17 cellular contexts compared by ENCODE assay signal in genomic region chr11:129247129-129247528, GRCh38. TPM values are rescaled to one million over a fixed set of nuclear protein-coding genes. Genes with fewer than 3 reads are reported as not detected.
DNase-seq lines count a peak whose midpoint lies in the region; ATAC-seq and TF ChIP-seq lines count a peak whose summit lies in the region.
"Had no signal": no experiment of that assay in that cellular context is flagged by ENCODE, and none has a peak within 500 bp of the region (broad histone marks: within the 10 kb centered on the region; RNA-seq: fewer than 3 reads in every experiment).

No MANE protein-coding gene starts in this region.

- no peak for TF ChIP-seq RAD21 in SK-N-SH (IDR thresholded peaks at IDR 0.05; ENCODE audit: low read length)

- H3K9me2 ChIP-seq in SK-N-SH = no peaks in the 10 kb centered on the region

- peaks cover 1% of the 10 kb centered on the region; the same call in 1 of the 2 replicates for H3K27me3 Mint-ChIP-seq in HFFc6 (ENCODE audit: insufficient read depth)
- H3K27me3 Mint-ChIP-seq in activated naive CD4-positive, alpha-beta T cell treated with anti-CD3 and anti-CD28 coated beads, Interleukin-2, amount 10 ng/mL, durations not matched to agents 7 days and 5 days = no peaks in the 10 kb centered on the region

- POLR2A ChIA-PET in SK-N-SH (lab: Yijun Ruan, JAX) = no interaction called here

- H3K4me3 ChIP-seq in AG10803 (ENCODE audit: low read length) (no peak overlapping the region), SK-N-SH (ENCODE audit: low read depth in 2 of 2, low read length in 1 of 2) (no peak overlapping the region)
- H3K4me3 ChIP-seq: BLaER1 treated with 17β-estradiol and CSF1 and Interleukin-3, amounts not matched to agents 10 nM and 100 nM; uterus had no signal

- peaks cover 73% of the 10 kb centered on the region for H3K79me2 ChIP-seq in SK-N-SH (ENCODE audit: insufficient read depth)

- H3K9me3 Mint-ChIP-seq in HFFc6 = no peaks in the 10 kb centered on the region
- H3K9me3 Mint-ChIP-seq in activated naive CD4-positive, alpha-beta T cell treated with anti-CD3 and anti-CD28 coated beads, Interleukin-2, amount 10 ng/mL, durations not matched to agents 7 days and 5 days = no peaks in the 10 kb centered on the region
- H3K9me3 Mint-ChIP-seq: activated T-helper 1 cell treated with anti-CD3 and anti-CD28 coated beads, Interleukin-12 subunit alpha, Interleukin-12 subunit beta, Interleukin-2, Interleukin-4 antibody, amounts not matched to agents 30 ng/mL and 10 ng/mL and 1 ng/mL, durations not matched to agents 14 hours and 24 hours and 36 hours; stimulated activated effector memory CD8-positive, alpha-beta T cell treated with anti-CD3 and anti-CD28 coated beads, Interleukin-12 subunit alpha, Interleukin-12 subunit beta, amount 100 ng/mL, for 72 hours had no signal

- no peaks in the 10 kb centered on the region for H3K27me3 ChIP-seq in SK-N-SH (ENCODE audit: insufficient read depth)
- H3K27me3 ChIP-seq in foreskin keratinocyte = no peaks in the 10 kb centered on the region
- H3K27me3 ChIP-seq: BLaER1 treated with 17β-estradiol and CSF1 and Interleukin-3, amounts not matched to agents 10 nM and 100 nM; uterus had no signal

- H3F3A ChIP-seq in SK-N-SH (replicated peaks; ENCODE audit: insufficient read depth) = peaks cover 45% of the 10 kb centered on the region

- peak; percentile 37 for ATAC-seq in foreskin keratinocyte
- ATAC-seq: activated CD4-positive, CD25-positive, alpha-beta regulatory T cell treated with anti-CD3 and anti-CD28 coated beads, Interleukin-2, amount 50 U/mL, for 24 hours; stimulated activated effector memory CD8-positive, alpha-beta T cell treated with anti-CD3 and anti-CD28 coated beads, Interleukin-12 subunit alpha, Interleukin-12 subunit beta, amount 100 ng/mL, for 72 hours had no signal

- no peaks in the 10 kb centered on the region for H4K20me1 ChIP-seq in SK-N-SH (ENCODE audit: insufficient read depth)
- H4K20me1 ChIP-seq: BLaER1 treated with 17β-estradiol and CSF1 and Interleukin-3, amounts not matched to agents 10 nM and 100 nM had no signal

- CTCF ChIA-PET in SK-N-SH (lab: Yijun Ruan, JAX) = no interaction called here
- CTCF ChIA-PET in activated naive CD4-positive, alpha-beta T cell treated with anti-CD3 and anti-CD28 coated beads, Interleukin-2, amount 10 ng/mL, durations not matched to agents 7 days and 5 days (lab: Charles Lee) = no interaction called here

- peak overlapping the region; percentile 48; the same call in 1 of the 2 replicates for H3K9ac ChIP-seq in SK-N-SH
- H3K9ac ChIP-seq: BLaER1 treated with 17β-estradiol and CSF1 and Interleukin-3, amounts not matched to agents 10 nM and 100 nM had no signal

- no peak for TF ChIP-seq CTCF in AG10803 (conservative IDR thresholded peaks at IDR 0.05; ENCODE audit: low read length)
- TF ChIP-seq CTCF in HFFc6 (IDR thresholded peaks at IDR 0.05) = no peak
- no peak for TF ChIP-seq CTCF in SK-N-SH (IDR thresholded peaks at IDR 0.05)
- TF ChIP-seq CTCF in foreskin keratinocyte (conservative IDR thresholded peaks at IDR 0.05) = no peak

- H3K36me3 Mint-ChIP-seq in HFFc6 (ENCODE audit: low read depth) = no peaks in the 10 kb centered on the region; the same call in 1 of the 2 replicates
- H3K36me3 Mint-ChIP-seq in activated naive CD4-positive, alpha-beta T cell treated with anti-CD3 and anti-CD28 coated beads, Interleukin-2, amount 10 ng/mL, durations not matched to agents 7 days and 5 days = no peaks in the 10 kb centered on the region
- H3K36me3 Mint-ChIP-seq: stimulated activated effector memory CD8-positive, alpha-beta T cell treated with anti-CD3 and anti-CD28 coated beads, Interleukin-12 subunit alpha, Interleukin-12 subunit beta, amount 100 ng/mL, for 72 hours had no signal

- H3K36me3 ChIP-seq in SK-N-SH (replicated peaks in 1 of 2; ENCODE audit: control insufficient read depth in 1 of 2, insufficient read depth in 2 of 2, low read length in 1 of 2) = no peaks in the 10 kb centered on the region
- H3K36me3 ChIP-seq: BLaER1 treated with 17β-estradiol and CSF1 and Interleukin-3, amounts not matched to agents 10 nM and 100 nM; uterus had no signal

- H3K4me1 ChIP-seq in SK-N-SH (ENCODE audit: control insufficient read depth in 1 of 2, insufficient read depth in 2 of 2, low read depth in 1 of 2, low read length in 1 of 2) (peaks cover 4 to 53% of the 10 kb centered on the region in 2 experiments; a peak in 2 of 4 replicates), foreskin keratinocyte (peaks cover 38% of the 10 kb centered on the region)
- H3K4me1 ChIP-seq: uterus had no signal

- H3K27ac Mint-ChIP-seq in HFFc6 = peak overlapping the region; percentile 95
- no peak overlapping the region for H3K27ac Mint-ChIP-seq in activated naive CD4-positive, alpha-beta T cell treated with anti-CD3 and anti-CD28 coated beads, Interleukin-2, amount 10 ng/mL, durations not matched to agents 7 days and 5 days
- H3K27ac Mint-ChIP-seq: activated T-helper 1 cell treated with anti-CD3 and anti-CD28 coated beads, Interleukin-12 subunit alpha, Interleukin-12 subunit beta, Interleukin-2, Interleukin-4 antibody, amounts not matched to agents 30 ng/mL and 10 ng/mL and 1 ng/mL, durations not matched to agents 14 hours and 24 hours and 36 hours; stimulated activated effector memory CD8-positive, alpha-beta T cell treated with anti-CD3 and anti-CD28 coated beads, Interleukin-12 subunit alpha, Interleukin-12 subunit beta, amount 100 ng/mL, for 72 hours had no signal

- H3K4me2 ChIP-seq in SK-N-SH = peak overlapping the region; percentile 42

- no peak overlapping the region for H2AFZ ChIP-seq in SK-N-SH (ENCODE audit: low read depth)

- 11% methylated on average over 1 of the region's 1 CpG for WGBS in SK-N-SH (ENCODE audit: low lambda C conversion rate)

- DNase-seq in AG10803 (ENCODE audit: low read depth) (peak; percentile 16), HFFc6 (peak; percentile 78), SK-N-SH (peak; percentile 25), foreskin keratinocyte (peak in 1 of 2 donors; percentile 68), NCI-H526 treated with DMSO at 0.1 percent for 48 hours (lab: John Stamatoyannopoulos, UW) (no peak), glomerular visceral epithelial cell (ENCODE audit: extremely low spot score) (no peak), GM19238 (ENCODE audit: insufficient read length, low spot score) (no peak)
- DNase-seq in activated naive CD4-positive, alpha-beta T cell treated with anti-CD3 and anti-CD28 coated beads, Interleukin-2, amount 10 ng/mL, durations not matched to agents 7 days and 5 days = no peak
- DNase-seq: effector CD4-positive, alpha-beta T cell; kidney glomerular epithelial cell; MM.1S; uterus had no signal

- H3K4me1 Mint-ChIP-seq in HFFc6 (ENCODE audit: low read depth) = peaks cover 57% of the 10 kb centered on the region
- peaks cover 21% of the 10 kb centered on the region for H3K4me1 Mint-ChIP-seq in activated naive CD4-positive, alpha-beta T cell treated with anti-CD3 and anti-CD28 coated beads, Interleukin-2, amount 10 ng/mL, durations not matched to agents 7 days and 5 days
- H3K4me1 Mint-ChIP-seq: stimulated activated effector memory CD8-positive, alpha-beta T cell treated with anti-CD3 and anti-CD28 coated beads, Interleukin-12 subunit alpha, Interleukin-12 subunit beta, amount 100 ng/mL, for 72 hours had no signal

- H3K4me3 Mint-ChIP-seq in HFFc6 = peak overlapping the region; percentile 56
- H3K4me3 Mint-ChIP-seq in activated naive CD4-positive, alpha-beta T cell treated with anti-CD3 and anti-CD28 coated beads, Interleukin-2, amount 10 ng/mL, durations not matched to agents 7 days and 5 days = no peak overlapping the region
- H3K4me3 Mint-ChIP-seq: activated T-helper 1 cell treated with anti-CD3 and anti-CD28 coated beads, Interleukin-12 subunit alpha, Interleukin-12 subunit beta, Interleukin-2, Interleukin-4 antibody, amounts not matched to agents 30 ng/mL and 10 ng/mL and 1 ng/mL, durations not matched to agents 14 hours and 24 hours and 36 hours; stimulated activated effector memory CD8-positive, alpha-beta T cell treated with anti-CD3 and anti-CD28 coated beads, Interleukin-12 subunit alpha, Interleukin-12 subunit beta, amount 100 ng/mL, for 72 hours had no signal

- H3K9me3 ChIP-seq in SK-N-SH = no peaks in the 10 kb centered on the region
- H3K9me3 ChIP-seq: uterus had no signal

- peak; percentile 28 to 72; a peak in 2 of 4 replicates for TF ChIP-seq EP300 in SK-N-SH (IDR thresholded peaks at IDR 0.05; ENCODE audit: borderline replicate concordance in 1 of 2, low read depth in 1 of 2, low read length in 1 of 2)

- peak overlapping the region; percentile 65 to 82; a peak in 3 of 4 replicates for H3K27ac ChIP-seq in SK-N-SH (ENCODE audit: low read depth in 2 of 2, low read length in 1 of 2)
- no peak overlapping the region for H3K27ac ChIP-seq in foreskin keratinocyte
- H3K27ac ChIP-seq: BLaER1 treated with 17β-estradiol and CSF1 and Interleukin-3, amounts not matched to agents 10 nM and 100 nM; HL-60; uterus had no signal

TF ChIP-seq in SK-N-SH, 30 proteins besides CTCF, POLR2A, EP300 and RAD21 (continues in another document):
- TF ChIP-seq USF2 (IDR thresholded peaks at IDR 0.05; ENCODE audit: borderline replicate concordance, low read depth, low read length) (no peak), TCF12 (IDR thresholded peaks at IDR 0.05) (peak; percentile 85), JUND (IDR thresholded peaks at IDR 0.05) (peak; percentile 77), RXRA (IDR thresholded peaks at IDR 0.05; ENCODE audit: borderline replicate concordance, low read depth) (peak; percentile 25; the same call in 1 of the 2 replicates), CHD2 (IDR thresholded peaks at IDR 0.05; ENCODE audit: low read length, partially characterized antibody) (no peak), MAX (IDR thresholded peaks at IDR 0.05; ENCODE audit: low read depth) (peak; percentile 41; the same call in 1 of the 2 replicates), MXI1 (IDR thresholded peaks at IDR 0.05; ENCODE audit: low read depth, low read length) (no peak)

RNA-seq across cellular contexts. Expression of gene ARHGAP32, which starts 55.0 kb away (rescaled TPM):
- total RNA-seq in HFFc6 (2021; fragmentation: NEBNext Ultra II Directional; extraction: Animal tissue kit (Norgen Biotek cat#: 25700)) = 1 to 10 TPM; 7.6 to 8.7 (median 8.0) TPM
- polyA plus RNA-seq in SK-N-SH (2012; rRNA removed) (4.8 and 5.5 TPM in 2 replicates), foreskin keratinocyte (1.1 and 1.3 TPM in 2 replicates)
- polyA plus RNA-seq in SK-N-SH (2012; cell fraction: cytosol; rRNA removed) = 3.0 and 3.5 TPM in 2 replicates
- polyA plus RNA-seq in SK-N-SH (2012; cell fraction: nucleus; rRNA removed) = 9.7 and 12.5 TPM in 2 replicates
- total RNA-seq in foreskin keratinocyte = 8.6 and 11.2 TPM in 2 replicates

Comparison
In these comparisons a context has a peak if more than half of its experiments do, and no peak if none do; other contexts are left out.
1. DNase-seq: peak in AG10803 (single experiment), HFFc6 (single experiment) and SK-N-SH (single experiment); none in NCI-H526 treated with DMSO at 0.1 percent for 48 hours (single experiment), glomerular visceral epithelial cell (single experiment), activated naive CD4-positive, alpha-beta T cell treated with anti-CD3 and anti-CD28 coated beads, Interleukin-2, amount 10 ng/mL, durations not matched to agents 7 days and 5 days (single experiment) and GM19238 (single experiment).